16 cellular contexts compared by ENCODE assay signal in genomic region chr11:47499160-47499559, GRCh38. TPM values are rescaled to one million over a fixed set of nuclear protein-coding genes. Genes with fewer than 3 reads are reported as not detected.
DNase-seq lines count a peak whose midpoint lies in the region; ATAC-seq and TF ChIP-seq lines count a peak whose summit lies in the region.
"Had no signal": no experiment of that assay in that cellular context is flagged by ENCODE, and none has a peak within 500 bp of the region (broad histone marks: within the 10 kb centered on the region; RNA-seq: fewer than 3 reads in every experiment).

No MANE protein-coding gene starts in this region.

- H3K9ac ChIP-seq in skeletal muscle tissue (ENCODE audit: low read depth in 1 of 3, low read length in 3 of 3): peak overlapping the region in 1 of 3 donors; percentile 54

- intact Hi-C loops in dorsolateral prefrontal cortex (cut with DNase I): no loop called here

- no peak for TF ChIP-seq CTCF in dorsolateral prefrontal cortex (IDR thresholded peaks at IDR 0.05 in 54 of 56, conservative IDR thresholded peaks at IDR 0.05 in 2 of 56; ENCODE audit: low read depth in 1 of 56, partially characterized antibody in 56 of 56)
- no peak for TF ChIP-seq CTCF in progenitor cell of endocrine pancreas (IDR thresholded peaks at IDR 0.05; ENCODE audit: unreplicated experiment)

- no peaks in the 10 kb centered on the region for H3K9me3 Mint-ChIP-seq in activated T-cell treated with anti-CD3 and anti-CD28 coated beads, Interleukin-2, amount 50 U/mL, for 72 hours
- H3K9me3 Mint-ChIP-seq in progenitor cell of endocrine pancreas (ENCODE audit: low read depth): no peaks in the 10 kb centered on the region
- H3K9me3 Mint-ChIP-seq: T-helper 2 cell treated with Interferon-gamma antibody and Interleukin-4, amounts not matched to agents 5 μg/mL and 100 μg/mL, for 36 hours had no signal

- H3K4me3 ChIP-seq in dorsolateral prefrontal cortex: peak overlapping the region in 3 of 59 donors; percentile 1 to 29 (median 19)
- H3K4me3 ChIP-seq in skeletal muscle tissue (ENCODE audit: low read length in 3 of 3): no peak overlapping the region
- H3K4me3 ChIP-seq: Peyer's patch had no signal

- H3K27ac Mint-ChIP-seq in activated T-cell treated with anti-CD3 and anti-CD28 coated beads, Interleukin-2, amount 50 U/mL, for 72 hours: peak overlapping the region; percentile 87
- no peak overlapping the region for H3K27ac Mint-ChIP-seq in progenitor cell of endocrine pancreas
- H3K27ac Mint-ChIP-seq: T-helper 2 cell treated with Interferon-gamma antibody and Interleukin-4, amounts not matched to agents 5 μg/mL and 100 μg/mL, for 36 hours had no signal

- H3K4me1 Mint-ChIP-seq in activated T-cell treated with anti-CD3 and anti-CD28 coated beads, Interleukin-2, amount 50 U/mL, for 72 hours (ENCODE audit: low read depth): peaks cover 45% of the 10 kb centered on the region
- H3K4me1 Mint-ChIP-seq in progenitor cell of endocrine pancreas (ENCODE audit: low read depth): peaks cover 28% of the 10 kb centered on the region

- H3K9me3 ChIP-seq in skeletal muscle tissue (ENCODE audit: control insufficient read depth in 3 of 3, low read length in 3 of 3): no peaks in the 10 kb centered on the region
- H3K9me3 ChIP-seq: Peyer's patch had no signal

- H3K4me1 ChIP-seq in skeletal muscle tissue (ENCODE audit: control insufficient read depth in 3 of 3, insufficient read depth in 3 of 3, low read length in 3 of 3): peaks cover 51 to 60% (median 56%) of the 10 kb centered on the region in 3 donors

- H3K27ac ChIP-seq in dorsolateral prefrontal cortex (peak overlapping the region in 44 of 59 donors; percentile 0 to 72 (median 50)), skeletal muscle tissue (ENCODE audit: low read depth, low read length) (peak overlapping the region; percentile 41)
- H3K27ac ChIP-seq: Peyer's patch had no signal

- no peak overlapping the region for H3K4me3 Mint-ChIP-seq in activated T-cell treated with anti-CD3 and anti-CD28 coated beads, Interleukin-2, amount 50 U/mL, for 72 hours
- no peak overlapping the region for H3K4me3 Mint-ChIP-seq in progenitor cell of endocrine pancreas (ENCODE audit: low read depth)
- H3K4me3 Mint-ChIP-seq: T-helper 2 cell treated with Interferon-gamma antibody and Interleukin-4, amounts not matched to agents 5 μg/mL and 100 μg/mL, for 36 hours had no signal

- peaks cover 0 to 11% of the 10 kb centered on the region in 2 donors for H3K36me3 Mint-ChIP-seq in activated T-cell treated with anti-CD3 and anti-CD28 coated beads, Interleukin-2, amount 50 U/mL, for 72 hours (ENCODE audit: insufficient read depth in 2 of 2)
- H3K36me3 Mint-ChIP-seq in progenitor cell of endocrine pancreas (ENCODE audit: insufficient read depth): peaks cover 1% of the 10 kb centered on the region

- peaks cover 0 to 4% (median 2%) of the 10 kb centered on the region in 3 donors for H3K36me3 ChIP-seq in skeletal muscle tissue (ENCODE audit: control insufficient read depth in 3 of 3, insufficient read depth in 3 of 3, low read length in 3 of 3)
- H3K36me3 ChIP-seq: Peyer's patch had no signal

- H3K27me3 Mint-ChIP-seq in activated T-cell treated with anti-CD3 and anti-CD28 coated beads, Interleukin-2, amount 50 U/mL, for 72 hours (ENCODE audit: low read depth): no peaks in the 10 kb centered on the region
- H3K27me3 Mint-ChIP-seq in progenitor cell of endocrine pancreas: no peaks in the 10 kb centered on the region

- H3K27me3 ChIP-seq in dorsolateral prefrontal cortex: no peaks in the 10 kb centered on the region
- H3K27me3 ChIP-seq in skeletal muscle tissue (ENCODE audit: control insufficient read depth in 3 of 3, insufficient read depth in 3 of 3, low read length in 3 of 3): no peaks in the 10 kb centered on the region
- H3K27me3 ChIP-seq: Peyer's patch had no signal

- no peak for ATAC-seq in activated T-cell treated with anti-CD3 and anti-CD28 coated beads, Interleukin-2, amount 50 U/mL, for 72 hours (replicated peaks in 1 of 2)
- no peak for ATAC-seq in HG02981 (IDR thresholded peaks at IDR 0.05; ENCODE audit: unreplicated experiment)
- ATAC-seq: HCT116 had no signal

- no peak for DNase-seq in activated T-cell treated with anti-CD3 and anti-CD28 coated beads, Interleukin-2, amount 50 U/mL, for 72 hours
- no peak for DNase-seq in activated T-cell treated with anti-CD3 and anti-CD28 coated beads, Interleukin-2, amount 50 U/mL, for 48 hours
- DNase-seq in MV-4-11 (lab: John Stamatoyannopoulos, UW): peak; percentile 40
- no peak for DNase-seq in dorsolateral prefrontal cortex
- no peak for DNase-seq in AG08396 (ENCODE audit: low spot score)
- no peak for DNase-seq in progenitor cell of endocrine pancreas (ENCODE audit: low spot score, unreplicated experiment)
- DNase-seq: amniotic stem cell; dermis blood vessel endothelial cell; NCI-H2171; Peyer's patch; stimulated activated CD4-positive, alpha-beta T cell treated with anti-CD3 and anti-CD28 coated beads, Interleukin-15, amount 100 ng/mL, for 24 hours; stimulated activated CD8-positive, alpha-beta memory T cell treated with anti-CD3 and anti-CD28 coated beads, Interleukin-4, amount 100 ng/mL, for 48 hours had no signal

RNA-seq across cellular contexts. Expression of gene RAPSN, which starts 50.2 kb away (rescaled TPM):
- total RNA-seq in activated T-cell treated with anti-CD3 and anti-CD28 coated beads, Interleukin-2, amount 50 U/mL, for 72 hours: 1 to 10 TPM in 1 of 2 donors, under 1 TPM in 1; 0.77 to 1.3 TPM
- total RNA-seq in dorsolateral prefrontal cortex (1 to 10 TPM in 5 of 120 experiments, under 1 TPM in 44, not detected in 71; 0.26 to 2.1 (median 0.56) TPM), skeletal muscle tissue (44.9 TPM), progenitor cell of endocrine pancreas (0.42 and 0.81 TPM in 2 replicates)

RNA-seq across cellular contexts. Expression of gene CELF1, which starts 53.8 kb away (rescaled TPM):
- 100 to 1,000 TPM; 128 to 149 TPM for total RNA-seq in activated T-cell treated with anti-CD3 and anti-CD28 coated beads, Interleukin-2, amount 50 U/mL, for 72 hours
- total RNA-seq in dorsolateral prefrontal cortex (100 to 1,000 TPM in 113 of 120 experiments, 10 to 100 TPM in 7; 79.5 to 194 (median 131) TPM), skeletal muscle tissue (74.6 TPM), progenitor cell of endocrine pancreas (161 and 163 TPM in 2 replicates)

Comparison
In these comparisons a context has a peak if more than half of its experiments do, and no peak if none do; other contexts are left out.
1. RNA of gene RAPSN, which starts 50.2 kb away (total RNA-seq): 44.9 TPM in skeletal muscle tissue (single experiment); 0.77 to 1.3 TPM in activated T-cell treated with anti-CD3 and anti-CD28 coated beads, Interleukin-2, amount 50 U/mL, for 72 hours, 0.42 to 0.81 TPM in progenitor cell of endocrine pancreas and 0.26 to 2.1 TPM in dorsolateral prefrontal cortex; every median in the first group is over 10 times any median in the second.